Comparison of ENCODE assay signal across 1 cellular context in genomic region chr6:111710911-111711310, GRCh38.
TF ChIP-seq lines count a peak whose summit lies in the region.

No MANE protein-coding gene starts in this region.

TF ChIP-seq in WTC11, 78 proteins besides CTCF, POLR2A, EP300 and RAD21 (continued from another document):
- no peak for TF ChIP-seq ARID4B (CRISPR knock-in tag; IDR thresholded peaks at IDR 0.05; ENCODE audit: borderline replicate concordance)
- no peak for TF ChIP-seq IRF2 (CRISPR knock-in tag; IDR thresholded peaks at IDR 0.05; ENCODE audit: borderline replicate concordance, low read depth)
- no peak for TF ChIP-seq NFATC4 (CRISPR knock-in tag; IDR thresholded peaks at IDR 0.05)
- TF ChIP-seq TCF7 (CRISPR knock-in tag; IDR thresholded peaks at IDR 0.05; ENCODE audit: low read depth): no peak
